In the genomic region with DNA sequence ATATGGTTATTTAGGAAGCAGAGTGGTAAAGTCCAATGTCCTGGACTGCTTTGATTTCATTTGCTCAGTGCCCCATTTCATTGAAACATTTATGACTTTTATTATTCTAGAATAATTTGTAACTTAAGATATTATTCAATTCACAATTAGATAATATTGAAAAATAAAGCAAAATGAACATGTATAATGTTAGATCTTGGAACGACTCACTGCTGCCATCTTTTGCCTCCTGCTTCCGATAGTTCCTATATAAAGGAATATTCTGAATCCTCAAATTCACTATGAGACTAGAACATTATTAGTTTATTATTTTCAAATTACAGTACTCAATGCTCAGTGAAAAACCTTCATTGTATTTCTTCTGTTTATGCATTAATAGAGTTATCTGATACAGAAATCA, we compare ENCODE assay signal across 23 cellular contexts.
"Had no signal": no experiment of that assay in that cellular context is flagged by ENCODE, and none has a peak within 500 bp of the region (broad histone marks: within the 10 kb centered on the region; RNA-seq: fewer than 3 reads in every experiment).

No MANE protein-coding gene starts in this region.

- DNase-seq: cerebellar nuclear complex; effector memory CD4-positive, alpha-beta T cell; foreskin keratinocyte; heart left ventricle; hippocampal formation; natural killer cell; stimulated activated CD4-positive, alpha-beta T cell treated with anti-CD3 and anti-CD28 coated beads, Interleukin-12 subunit alpha, Interleukin-12 subunit beta, amount 100 ng/mL, for 4 hours; stimulated activated CD4-positive, alpha-beta T cell treated with anti-CD3 and anti-CD28 coated beads, Interleukin-1b, Interleukin-23, amount 100 ng/mL, for 48 hours; stimulated activated CD4-positive, alpha-beta T cell treated with anti-CD3 and anti-CD28 coated beads, Interleukin-4, amount 100 ng/mL, for 1 hour; stimulated activated CD8-positive, alpha-beta memory T cell treated with anti-CD3 and anti-CD28 coated beads, Interleukin-4, amount 100 ng/mL, for 48 hours; stimulated activated naive CD4-positive, alpha-beta T cell; stimulated activated naive CD8-positive, alpha-beta T cell treated with anti-CD3 and anti-CD28 coated beads, Interleukin-15, amount 100 ng/mL, for 72 hours; upper lobe of left lung had no signal

- ATAC-seq: foreskin keratinocyte; gastroesophageal sphincter; heart left ventricle; left lobe of liver; natural killer cell; sciatic nerve; stimulated activated naive CD8-positive, alpha-beta T cell treated with anti-CD3 and anti-CD28 coated beads, Interleukin-15, amount 100 ng/mL, for 72 hours had no signal

- H3K27ac ChIP-seq: esophagus muscularis mucosa, foreskin keratinocyte, gastroesophageal sphincter, heart left ventricle, neural progenitor cell, parathyroid adenoma, right atrium auricular region, tibial nerve, upper lobe of left lung had no signal

- H3K4me3 ChIP-seq: esophagus muscularis mucosa, gastroesophageal sphincter, heart left ventricle, lung, neural progenitor cell, right atrium auricular region, smooth muscle cell, tibial nerve, upper lobe of left lung had no signal
